Comparison of ENCODE assay signal across 5 cellular contexts in genomic region chr14:104857931-104858330, GRCh38. TPM values are rescaled to one million over a fixed set of nuclear protein-coding genes. Genes with fewer than 3 reads are reported as not detected.
DNase-seq lines count a peak whose midpoint lies in the region; ATAC-seq and TF ChIP-seq lines count a peak whose summit lies in the region.
"Not testable (repeated sequence)": the region's sequence is repeated elsewhere in the genome, so short reads cannot be mapped to it uniquely, and the experiment has no call there.

No MANE protein-coding gene starts in this region.

- not testable (repeated sequence) for H3K27me3 ChIP-seq in RWPE2 (ENCODE audit: insufficient read depth, poor library complexity, severe bottlenecking); breast epithelium

- TF ChIP-seq CTCF in RWPE2 (IDR thresholded peaks at IDR 0.05; ENCODE audit: poor library complexity, severe bottlenecking); breast epithelium (IDR thresholded peaks at IDR 0.05): not testable (repeated sequence)

- H3K36me3 ChIP-seq in RWPE2 (ENCODE audit: low read depth); breast epithelium: not testable (repeated sequence)

- not testable (repeated sequence) for H3K27ac ChIP-seq in RWPE2 (ENCODE audit: poor library complexity, severe bottlenecking)
- H3K27ac ChIP-seq in breast epithelium = peak overlapping the region; percentile 38 to 49

- peak; percentile 21 for DNase-seq in RWPE2 (ENCODE audit: low spot score)
- not testable (repeated sequence) for DNase-seq in breast epithelium (ENCODE audit: low spot score in 2 of 2)
- peak; percentile 31 for DNase-seq in cardiac septum (ENCODE audit: low spot score)
- peak; percentile 12 for DNase-seq in left lobe of liver (ENCODE audit: low spot score)
- peak; percentile 8 for DNase-seq in sciatic nerve (ENCODE audit: low spot score)

- not testable (repeated sequence) for ATAC-seq in RWPE2 (ENCODE audit: low read depth); left lobe of liver; sciatic nerve

- H3K4me1 ChIP-seq in RWPE2 (ENCODE audit: insufficient read depth, poor library complexity, severe bottlenecking); breast epithelium: not testable (repeated sequence)

- not testable (repeated sequence) for H3K4me3 ChIP-seq in RWPE2 (ENCODE audit: severe bottlenecking); breast epithelium

- not testable (repeated sequence) for TF ChIP-seq POLR2A in breast epithelium (IDR thresholded peaks at IDR 0.05)

- intact Hi-C loops in breast epithelium (cut with DNase I; ENCODE audit: low total_unique reads); cardiac septum (cut with DNase I); sciatic nerve (cut with DNase I): not testable (repeated sequence)

- H3K9me3 ChIP-seq in RWPE2 (ENCODE audit: severe bottlenecking); breast epithelium: not testable (repeated sequence)

RNA-seq across cellular contexts. Expression of gene CEP170B, which starts 7.1 kb away (rescaled TPM):
- total RNA-seq in breast epithelium = 10 to 100 TPM; 10.1 to 14.8 (median 13.8) TPM
- total RNA-seq in cardiac septum = 19.2 TPM
- 22.9 TPM for total RNA-seq in left lobe of liver
- total RNA-seq in sciatic nerve = 15.3 TPM

RNA-seq across cellular contexts. Expression of gene ZBTB42, which starts 57.0 kb away (rescaled TPM):
- total RNA-seq in breast epithelium = 10 to 100 TPM in 1 of 3 donors, 1 to 10 TPM in 2; 3.5 to 11.4 (median 9.2) TPM
- total RNA-seq in cardiac septum = 8.6 TPM
- 4.9 TPM for total RNA-seq in left lobe of liver
- total RNA-seq in sciatic nerve = 3.6 TPM
